ENCODE assay signal across 9 cellular contexts in genomic region chr6:9405369-9405768, GRCh38.
DNase-seq lines count a peak whose midpoint lies in the region.
"Had no signal": no experiment of that assay in that cellular context is flagged by ENCODE, and none has a peak within 500 bp of the region (broad histone marks: within the 10 kb centered on the region; RNA-seq: fewer than 3 reads in every experiment).

No MANE protein-coding gene starts in this region.

- intact Hi-C loops in posterior vena cava (cut with DNase I), result no loop called here

- peak; percentile 36 for DNase-seq in GM03348 (ENCODE audit: low spot score)
- peak; percentile 86 for DNase-seq in NCI-H748 (lab: John Stamatoyannopoulos, UW; ENCODE audit: unreplicated experiment)
- DNase-seq in dermis blood vessel endothelial cell, result peak; percentile 61
- peak; percentile 67 for DNase-seq in myocyte (ENCODE audit: low read depth)
- DNase-seq in stimulated activated naive CD4-positive, alpha-beta T cell treated with Interleukin-2 at 50 U/mL for 16 hours (lab: John Stamatoyannopoulos, UW), result no peak
- DNase-seq in stimulated activated CD4-positive, alpha-beta T cell treated with anti-CD3 and anti-CD28 coated beads, Interleukin-1b, Interleukin-23, amount 100 ng/mL, for 48 hours, result no peak
- DNase-seq in posterior vena cava (ENCODE audit: low spot score), result no peak
- DNase-seq in SKM-1 (lab: John Stamatoyannopoulos, UW; ENCODE audit: unreplicated experiment), result no peak
- DNase-seq: NCI-H187 had no signal

Comparison
In these comparisons a context has a peak if more than half of its experiments do, and no peak if none do; other contexts are left out.
1. DNase-seq: peak in GM03348 (single experiment), NCI-H748 (single experiment), dermis blood vessel endothelial cell (single experiment) and myocyte (single experiment); none in stimulated activated naive CD4-positive, alpha-beta T cell treated with Interleukin-2 at 50 U/mL for 16 hours (single experiment), stimulated activated CD4-positive, alpha-beta T cell treated with anti-CD3 and anti-CD28 coated beads, Interleukin-1b, Interleukin-23, amount 100 ng/mL, for 48 hours (single experiment), posterior vena cava (single experiment) and SKM-1 (single experiment).